ENCODE assay signal across 10 cellular contexts in the genomic region with DNA sequence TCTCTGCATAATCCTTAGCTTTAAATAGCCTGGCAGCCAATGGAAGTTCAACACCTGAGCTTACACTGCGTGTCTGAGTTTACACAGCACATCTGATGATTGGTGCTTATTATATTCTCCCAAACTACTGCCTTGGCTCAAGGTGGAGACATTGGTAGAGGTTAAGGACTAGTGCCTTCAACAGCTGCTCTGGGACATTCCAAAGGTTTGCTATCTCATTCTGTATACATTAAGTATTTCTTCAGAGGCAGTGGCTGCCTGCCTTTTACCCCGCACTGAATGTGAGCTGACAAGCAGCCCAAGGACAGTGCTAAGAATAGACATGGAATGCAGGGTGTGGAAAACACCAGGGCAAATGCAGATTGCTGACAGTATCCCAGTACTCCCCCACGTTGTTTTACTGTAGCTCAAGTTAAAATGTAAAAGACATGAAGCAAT. TPM values are rescaled to one million over a fixed set of nuclear protein-coding genes. Genes with fewer than 3 reads are reported as not detected.
DNase-seq lines count a peak whose midpoint lies in the region; ATAC-seq and TF ChIP-seq lines count a peak whose summit lies in the region.
"Had no signal": no experiment of that assay in that cellular context is flagged by ENCODE, and none has a peak within 500 bp of the region (broad histone marks: within the 10 kb centered on the region; RNA-seq: fewer than 3 reads in every experiment).

No MANE protein-coding gene starts in this region.

- H3K4me1 ChIP-seq in cardiac muscle cell (ENCODE audit: low read depth) (peaks cover 52% of the 10 kb centered on the region), psoas muscle (peaks cover 21% of the 10 kb centered on the region)

- ATAC-seq in psoas muscle, result peak; percentile 75 to 79 (median 78)
- no peak for ATAC-seq in GM18907 (IDR thresholded peaks at IDR 0.05; ENCODE audit: unreplicated experiment)
- ATAC-seq: T-helper 17 cell had no signal

- intact Hi-C loops in psoas muscle (cut with DNase I), result loop anchor here in 1 of 2 donors (10.0 kb wide), 1 partner anchor 972 kb away; the partner anchor contains the start of gene FST

- TF ChIP-seq CTCF in cardiac muscle cell (IDR thresholded peaks at IDR 0.05; ENCODE audit: low read depth, low read length), result no peak
- no peak for TF ChIP-seq CTCF in psoas muscle (IDR thresholded peaks at IDR 0.05)

- peak overlapping the region; percentile 99 for H3K27ac ChIP-seq in cardiac muscle cell
- peak overlapping the region; percentile 82 for H3K27ac ChIP-seq in psoas muscle

- H3K27me3 ChIP-seq in cardiac muscle cell (no peaks in the 10 kb centered on the region), psoas muscle (ENCODE audit: insufficient read depth in 3 of 3, low read length in 2 of 3) (no peaks in the 10 kb centered on the region), H7 (ENCODE audit: control insufficient read depth, insufficient read depth, low read length) (no peaks in the 10 kb centered on the region)

- H3K36me3 ChIP-seq in cardiac muscle cell (no peaks in the 10 kb centered on the region), psoas muscle (ENCODE audit: insufficient read depth in 1 of 2, low read depth in 1 of 2) (no peaks in the 10 kb centered on the region), H7 (replicated peaks; ENCODE audit: control insufficient read depth, insufficient read depth, low read length) (no peaks in the 10 kb centered on the region)

- WGBS in psoas muscle, 3 donors, result 10 to 16% (median 13%) methylated on average over 3 of the region's 3 CpGs

- DNase-seq in EH (ENCODE audit: low read depth) (peak; percentile 95), T1000 (lab: John Stamatoyannopoulos, UW) (peak; percentile 23), cardiac muscle cell (ENCODE audit: low read depth in 1 of 2, low spot score in 1 of 2) (peak; percentile 92 to 94), psoas muscle (peak in 1 of 2 donors; percentile 63), NCI-H1930 (lab: John Stamatoyannopoulos, UW) (no peak), H7 (no peak), DMS153 treated with DMSO at 0.1 percent for 48 hours (lab: John Stamatoyannopoulos, UW; ENCODE audit: unreplicated experiment) (no peak)
- DNase-seq: GDM1, T-helper 17 cell had no signal

- H3K4me3 ChIP-seq in cardiac muscle cell (peak overlapping the region; percentile 23), psoas muscle (peak overlapping the region; percentile 73), H7 (ENCODE audit: insufficient read depth, low read depth, low read length) (no peak overlapping the region)

- H3K9me3 ChIP-seq in cardiac muscle cell (ENCODE audit: low read depth), result no peaks in the 10 kb centered on the region
- no peaks in the 10 kb centered on the region for H3K9me3 ChIP-seq in psoas muscle

RNA-seq across cellular contexts. Expression of gene HSPB3, which starts 1.6 kb away (rescaled TPM):
- total RNA-seq in cardiac muscle cell (45.4 and 79.4 TPM in 2 replicates), psoas muscle (100 to 1,000 TPM; 112 to 162 (median 151) TPM)
- polyA plus RNA-seq in cardiac muscle cell (51.7 and 57.3 TPM in 2 replicates), psoas muscle (100 to 1,000 TPM in 1 of 3 donors, 10 to 100 TPM in 2; 37.7 to 139 (median 97.0) TPM)
- not detected in 2 replicates for total RNA-seq in H7 (2014; rRNA removed; shearing (Covaris generic))
- total RNA-seq: T-helper 17 cell had no signal

Comparison
In these comparisons a context has a peak if more than half of its experiments do, and no peak if none do; other contexts are left out.
1. DNase-seq: peak in EH (single experiment), T1000 (single experiment) and cardiac muscle cell (2 of 2); none in NCI-H1930 (0 of 2), H7 (single experiment) and DMS153 treated with DMSO at 0.1 percent for 48 hours (single experiment).
2. RNA of gene HSPB3, which starts 1.6 kb away (total RNA-seq): 112 to 162 TPM in psoas muscle and 45.4 to 79.4 TPM in cardiac muscle cell; not detected in H7; every median in the first group is over 10 times any median in the second.